ENCODE assay signal across 9 cellular contexts in genomic region chr1:97920832-97921571, GRCh38. TPM values are rescaled to one million over a fixed set of nuclear protein-coding genes. Genes with fewer than 3 reads are reported as not detected.
DNase-seq lines count a peak whose midpoint lies in the region; ATAC-seq, FAIRE-seq and TF ChIP-seq lines count a peak whose summit lies in the region.
"Had no signal": no experiment of that assay in that cellular context is flagged by ENCODE, and none has a peak within 500 bp of the region (broad histone marks: within the 10 kb centered on the region; RNA-seq: fewer than 3 reads in every experiment).

TSS of gene DPYD (minus strand) at chr1:97921034. CDS start at chr1:97920922, 112 bp downstream.

- DNase-seq in Ammon's horn (ENCODE audit: low spot score), result peak; percentile 93
- DNase-seq in GM19239 (ENCODE audit: insufficient read length, low spot score), result peak; percentile 67
- peak; percentile 89 for DNase-seq in NCI-H510A treated with DMSO at 0.1 percent for 48 hours (lab: John Stamatoyannopoulos, UW)
- peak; percentile 88 for DNase-seq in activated CD4-positive, alpha-beta T cell treated with anti-CD3 and anti-CD28 coated beads for 48 hours
- DNase-seq in coronary artery (ENCODE audit: low spot score), result peak; percentile 90
- peak; percentile 94 for DNase-seq in left lobe of liver (ENCODE audit: low spot score)
- DNase-seq in stimulated activated CD4-positive, alpha-beta T cell treated with anti-CD3 and anti-CD28 coated beads, Interleukin-2, amount 100 ng/mL, for 4 hours (ENCODE audit: low read depth), result peak; percentile 67

- peak; percentile 88 for FAIRE-seq in GM19239 (lab: Jason Lieb, UNC)
- FAIRE-seq: TTC549 had no signal

- no peak for TF ChIP-seq CTCF in coronary artery (IDR thresholded peaks at IDR 0.05)

- ATAC-seq in HG03442 (IDR thresholded peaks at IDR 0.05; ENCODE audit: unreplicated experiment) (peak; percentile 83), left lobe of liver (peak; percentile 94)

- peak within 1 kb of the TSS; percentile 92 for H3K4me3 ChIP-seq in coronary artery

- peak within 1 kb of the TSS; percentile 96 for H3K27ac ChIP-seq in coronary artery

RNA-seq across cellular contexts. Expression of gene DPYD, which starts in this region (rescaled TPM):
- 43.3 TPM for total RNA-seq in left lobe of liver

Comparison
In these comparisons a context has a peak if more than half of its experiments do, and no peak if none do; other contexts are left out.
1. Peak in every context shown above with its lines: DNase-seq, ATAC-seq, H3K4me3 ChIP-seq and H3K27ac ChIP-seq.